ENCODE assay signal across 1 cellular context in the genomic region with DNA sequence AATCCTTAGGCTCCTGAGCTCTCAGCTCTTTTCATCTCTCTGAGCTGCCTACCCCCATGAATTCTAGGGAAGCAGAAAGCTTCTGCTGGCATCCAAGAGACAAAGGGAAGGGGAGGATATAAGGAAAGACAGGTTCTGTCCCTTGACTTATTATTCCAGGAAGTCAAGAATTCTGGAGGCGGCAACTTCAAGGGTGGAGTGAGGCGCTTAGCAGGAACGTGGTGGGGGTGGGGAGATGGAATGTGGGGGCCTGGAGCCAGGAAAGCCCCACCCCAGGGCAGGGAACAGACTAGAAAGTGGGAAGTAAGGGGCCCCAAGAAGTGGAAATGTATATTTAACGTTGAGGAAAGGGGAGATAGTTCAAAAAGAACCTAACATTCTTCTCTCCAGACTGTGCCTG.
TF ChIP-seq lines count a peak whose summit lies in the region.

No MANE protein-coding gene starts in this region.

TF ChIP-seq in A549, 52 proteins besides CTCF, POLR2A, EP300 and RAD21 (continued from another document):
- no peak for TF ChIP-seq CEBPB (IDR thresholded peaks at IDR 0.05)
- TF ChIP-seq CHD2 (IDR thresholded peaks at IDR 0.05; ENCODE audit: low read length, partially characterized antibody) = no peak
- TF ChIP-seq, protein P1, sequence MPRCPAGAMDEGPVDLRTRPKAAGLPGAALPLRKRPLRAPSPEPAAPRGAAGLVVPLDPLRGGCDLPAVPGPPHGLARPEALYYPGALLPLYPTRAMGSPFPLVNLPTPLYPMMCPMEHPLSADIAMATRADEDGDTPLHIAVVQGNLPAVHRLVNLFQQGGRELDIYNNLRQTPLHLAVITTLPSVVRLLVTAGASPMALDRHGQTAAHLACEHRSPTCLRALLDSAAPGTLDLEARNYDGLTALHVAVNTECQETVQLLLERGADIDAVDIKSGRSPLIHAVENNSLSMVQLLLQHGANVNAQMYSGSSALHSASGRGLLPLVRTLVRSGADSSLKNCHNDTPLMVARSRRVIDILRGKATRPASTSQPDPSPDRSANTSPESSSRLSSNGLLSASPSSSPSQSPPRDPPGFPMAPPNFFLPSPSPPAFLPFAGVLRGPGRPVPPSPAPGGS (IDR thresholded peaks at IDR 0.05) = no peak
- no peak for TF ChIP-seq BHLHE40 (IDR thresholded peaks at IDR 0.05; ENCODE audit: low read depth, low read length)
- no peak for TF ChIP-seq GATA3 (IDR thresholded peaks at IDR 0.05; ENCODE audit: borderline replicate concordance)
- TF ChIP-seq ZSCAN20 (CRISPR knock-in tag; IDR thresholded peaks at IDR 0.05) = no peak
- no peak for TF ChIP-seq EHF (CRISPR knock-in tag; IDR thresholded peaks at IDR 0.05)
